ENCODE assay signal across 20 cellular contexts in genomic region chr7:74726309-74727101, GRCh38. TPM values are rescaled to one million over a fixed set of nuclear protein-coding genes. Genes with fewer than 3 reads are reported as not detected.
"Had no signal": no experiment of that assay in that cellular context is flagged by ENCODE, and none has a peak within 500 bp of the region (broad histone marks: within the 10 kb centered on the region; RNA-seq: fewer than 3 reads in every experiment).

No MANE protein-coding gene starts in this region.

- H3K9me3 ChIP-seq: ovary, tibial nerve had no signal

- H3K9me3 Mint-ChIP-seq: activated CD4-positive, alpha-beta memory T cell treated with anti-CD3 and anti-CD28 coated beads, Interleukin-2, amount 10 ng/mL, durations not matched to agents 7 days and 5 days; activated naive CD8-positive, alpha-beta T cell treated with anti-CD3 and anti-CD28 coated beads, Interleukin-2, amount 10 ng/mL, durations not matched to agents 7 days and 5 days; endodermal cell; memory B cell; neural crest cell had no signal

- H3K4me1 Mint-ChIP-seq: activated CD4-positive, alpha-beta memory T cell treated with anti-CD3 and anti-CD28 coated beads, Interleukin-2, amount 10 ng/mL, durations not matched to agents 7 days and 5 days; endodermal cell; memory B cell; neural crest cell had no signal

- DNase-seq: activated CD4-positive, alpha-beta memory T cell treated with anti-CD3 and anti-CD28 coated beads, Interleukin-2, amount 10 ng/mL, durations not matched to agents 7 days and 5 days; activated CD4-positive, alpha-beta T cell treated with anti-CD3 and anti-CD28 coated beads for 4 hours; activated gamma-delta T cell treated with Interleukin-2 at 50 U/mL for 16 hours; activated naive CD8-positive, alpha-beta T cell treated with anti-CD3 and anti-CD28 coated beads, Interleukin-2, amount 10 ng/mL, durations not matched to agents 7 days and 5 days; activated T-cell treated with anti-CD3 and anti-CD28 coated beads, Interleukin-2, amount 50 U/mL, for 48 hours; endodermal cell; erythroblast; hippocampal formation; ovary; SHP77 treated with DMSO at 0.1 percent for 48 hours; stimulated activated CD4-positive, alpha-beta T cell treated with anti-CD3 and anti-CD28 coated beads, Interleukin-2, amount 100 ng/mL, for 48 hours; stimulated activated naive CD4-positive, alpha-beta T cell; substantia nigra had no signal

- H3K27me3 ChIP-seq: ovary, tibial nerve had no signal

- H3K4me3 Mint-ChIP-seq: activated CD4-positive, alpha-beta memory T cell treated with anti-CD3 and anti-CD28 coated beads, Interleukin-2, amount 10 ng/mL, durations not matched to agents 7 days and 5 days; activated naive CD8-positive, alpha-beta T cell treated with anti-CD3 and anti-CD28 coated beads, Interleukin-2, amount 10 ng/mL, durations not matched to agents 7 days and 5 days; endodermal cell; memory B cell; neural crest cell had no signal

- H3K4me3 ChIP-seq: ovary, tibial nerve had no signal

- FAIRE-seq: keratinocyte had no signal

- ATAC-seq: left lobe of liver, SK-N-SH treated with all-trans-retinoic acid at 6 μM for 48 hours had no signal

- H3K27me3 Mint-ChIP-seq: activated CD4-positive, alpha-beta memory T cell treated with anti-CD3 and anti-CD28 coated beads, Interleukin-2, amount 10 ng/mL, durations not matched to agents 7 days and 5 days; activated naive CD8-positive, alpha-beta T cell treated with anti-CD3 and anti-CD28 coated beads, Interleukin-2, amount 10 ng/mL, durations not matched to agents 7 days and 5 days; memory B cell had no signal

- H3K27ac ChIP-seq: ovary had no signal

- H3K36me3 ChIP-seq: ovary had no signal

- H3K27ac Mint-ChIP-seq: activated CD4-positive, alpha-beta memory T cell treated with anti-CD3 and anti-CD28 coated beads, Interleukin-2, amount 10 ng/mL, durations not matched to agents 7 days and 5 days; activated naive CD8-positive, alpha-beta T cell treated with anti-CD3 and anti-CD28 coated beads, Interleukin-2, amount 10 ng/mL, durations not matched to agents 7 days and 5 days had no signal

RNA-seq across cellular contexts. Expression of gene NCF1, which starts 47.3 kb away (rescaled TPM):
- total RNA-seq: dermis microvascular lymphatic vessel endothelial cell, neural crest cell had no signal
